20 cellular contexts compared by ENCODE assay signal in genomic region chr12:83042441-83043215, GRCh38.
A peak's percentile ranks its signal among the peaks of the same experiment; 100 is the strongest.
DNase-seq lines count a peak whose midpoint lies in the region; ATAC-seq and TF ChIP-seq lines count a peak whose summit lies in the region.
"Had no signal": no experiment of that assay in that cellular context is flagged by ENCODE, and none has a peak within 500 bp of the region (broad histone marks: within the 10 kb centered on the region; RNA-seq: fewer than 3 reads in every experiment).

No MANE protein-coding gene starts in this region.

- TF ChIP-seq CTCF in lower lobe of right lung (IDR thresholded peaks at IDR 0.05) (no peak), lower leg skin (IDR thresholded peaks at IDR 0.05) (no peak)

- H3K36me3 ChIP-seq in iPS-20b (ENCODE audit: insufficient read depth, low read depth, low read length) (no peaks in the 10 kb centered on the region), lower lobe of right lung (no peaks in the 10 kb centered on the region)
- H3K36me3 ChIP-seq: esophagus squamous epithelium, left ventricle myocardium inferior, neutrophil, SJCRH30, thoracic aorta had no signal

- WGBS in lower leg skin, 2 donors = 69 to 75% methylated on average over 9 of the region's 9 CpGs

- DNase-seq in GM04504 (ENCODE audit: low read depth) (peak; percentile 17), amniotic epithelial cell (ENCODE audit: low read depth) (peak; percentile 90), renal cortical epithelial cell (ENCODE audit: low read depth) (peak; percentile 13), NCI-H128 (lab: John Stamatoyannopoulos, UW; ENCODE audit: unreplicated experiment) (no peak), posterior vena cava (ENCODE audit: low spot score) (no peak), lower lobe of right lung (no peak), lower leg skin (ENCODE audit: low spot score in 2 of 2) (no peak)
- DNase-seq: activated CD4-positive, alpha-beta T cell treated with anti-CD3 and anti-CD28 coated beads, Interleukin-2, amount 50 U/mL, for 4 hours; amniotic stem cell; DND-41; esophagus squamous epithelium; hypothalamus; left ventricle myocardium inferior; NCI-H1092 treated with DMSO at 0.1 percent for 48 hours; NCI-H345 had no signal

- peak overlapping the region; percentile 10; the same call in 1 of the 2 replicates for H3K9ac ChIP-seq in iPS-20b (ENCODE audit: low read depth, low read length)

- no peak for ATAC-seq in lower lobe of right lung

- intact Hi-C loops in posterior vena cava (cut with DNase I) (no loop called here), lower lobe of right lung (cut with DNase I) (no loop called here), lower leg skin (cut with DNase I; ENCODE audit: low total_unique reads) (no loop called here)

- H3K4me1 ChIP-seq in iPS-20b (ENCODE audit: insufficient read depth, low read length) = peaks cover 12% of the 10 kb centered on the region; the same call in 1 of the 2 replicates
- H3K4me1 ChIP-seq in lower lobe of right lung = no peaks in the 10 kb centered on the region
- H3K4me1 ChIP-seq: esophagus squamous epithelium, left ventricle myocardium inferior had no signal

- H3K27ac ChIP-seq in iPS-20b (ENCODE audit: low read length) (no peak overlapping the region), lower lobe of right lung (no peak overlapping the region)
- H3K27ac ChIP-seq: C4-2B, left ventricle myocardium inferior, neutrophil, SJCRH30, thoracic aorta had no signal

- H3K9me3 ChIP-seq in iPS-20b (ENCODE audit: insufficient read depth, low read depth, low read length) (no peaks in the 10 kb centered on the region), lower lobe of right lung (no peaks in the 10 kb centered on the region)
- H3K9me3 ChIP-seq: esophagus squamous epithelium, left ventricle myocardium inferior, neutrophil, SJCRH30, thoracic aorta had no signal

- TF ChIP-seq POLR2A in lower leg skin (IDR thresholded peaks at IDR 0.05) = no peak

- H3K27me3 ChIP-seq in iPS-20b (ENCODE audit: insufficient read depth, low read length) (no peaks in the 10 kb centered on the region), lower lobe of right lung (ENCODE audit: low read depth) (no peaks in the 10 kb centered on the region)
- H3K27me3 ChIP-seq: esophagus squamous epithelium, neutrophil, SJCRH30 had no signal

- H3K4me3 ChIP-seq in iPS-20b (ENCODE audit: low read length) (no peak overlapping the region), lower lobe of right lung (no peak overlapping the region), lower leg skin (ENCODE audit: low read depth, poor library complexity, severe bottlenecking) (no peak overlapping the region)
- H3K4me3 ChIP-seq: esophagus squamous epithelium, left ventricle myocardium inferior, SJCRH30, thoracic aorta had no signal

Comparison
In these comparisons a context has a peak if more than half of its experiments do, and no peak if none do; other contexts are left out.
1. DNase-seq: peak in GM04504 (single experiment), amniotic epithelial cell (single experiment) and renal cortical epithelial cell (single experiment); none in NCI-H128 (single experiment), posterior vena cava (single experiment), lower lobe of right lung (single experiment) and lower leg skin (0 of 2).